Comparison of ENCODE assay signal across 8 cellular contexts in genomic region chr18:76875390-76876330, GRCh38. TPM values are rescaled to one million over a fixed set of nuclear protein-coding genes. Genes with fewer than 3 reads are reported as not detected.
DNase-seq lines count a peak whose midpoint lies in the region; ATAC-seq and TF ChIP-seq lines count a peak whose summit lies in the region.

No MANE protein-coding gene starts in this region.

- no peaks in the 10 kb centered on the region for H3K9me3 Mint-ChIP-seq in brain

- no peaks in the 10 kb centered on the region for H3K9me2 ChIP-seq in OCI-LY7 (ENCODE audit: insufficient read depth, low read length)

- H3K79me2 ChIP-seq in OCI-LY7 (ENCODE audit: insufficient read depth, low read depth, low read length) = no peaks in the 10 kb centered on the region

- no peaks in the 10 kb centered on the region for H3K27me3 Mint-ChIP-seq in brain

- H2AFZ ChIP-seq in OCI-LY7 (ENCODE audit: low read length) = no peak overlapping the region

- H3K4me1 ChIP-seq in OCI-LY7 (ENCODE audit: insufficient read depth, low read length, poor library complexity, severe bottlenecking) = no peaks in the 10 kb centered on the region
- no peaks in the 10 kb centered on the region for H3K4me1 ChIP-seq in stomach

- no peak overlapping the region for H3K4me3 Mint-ChIP-seq in brain

- TSS peak; percentile 41 for BruUV-seq in OCI-LY7 (replicated peaks; lab: Mats Ljungman, UMichigan)

- peaks cover 23% of the 10 kb centered on the region for H3K36me3 Mint-ChIP-seq in brain

- TF ChIP-seq EP300 in stomach (IDR thresholded peaks at IDR 0.05) = no peak

- H3K27me3 ChIP-seq in stomach = no peaks in the 10 kb centered on the region

- no peak overlapping the region for H3K4me2 ChIP-seq in OCI-LY7 (ENCODE audit: low read length)

- no peak overlapping the region for H3K4me3 ChIP-seq in OCI-LY7 (ENCODE audit: low read depth, low read length, poor library complexity, severe bottlenecking)
- H3K4me3 ChIP-seq in stomach = no peak overlapping the region

- H3K27ac ChIP-seq in OCI-LY7 (ENCODE audit: low read depth, low read length, poor library complexity, severe bottlenecking) (no peak overlapping the region), stomach (no peak overlapping the region)

- in situ Hi-C loops in ACHN (cut with HindIII; ENCODE audit: low pct_ligation_motif_present, low pct_unique_long_range_greater_than_20kb, low sequenced_read_pairs) = no loop called here

- CTCF ChIA-PET in OCI-LY7 (lab: Charles Lee; ENCODE audit: unreplicated experiment) = no interaction called here

- TF ChIP-seq CTCF in GM10266 (IDR thresholded peaks at IDR 0.05; ENCODE audit: control insufficient read depth, insufficient read depth, low read depth, missing control alignments) (peak; percentile 65), OCI-LY7 (conservative IDR thresholded peaks at IDR 0.05; ENCODE audit: low read length) (peak; percentile 78), brain (conservative IDR thresholded peaks at IDR 0.05) (peak; percentile 69 to 84), stomach (IDR thresholded peaks at IDR 0.05) (peak in 5 of 7 experiments; percentile 9 to 72 (median 61))

- no peaks in the 10 kb centered on the region for H3K9me3 ChIP-seq in OCI-LY7 (ENCODE audit: low read length)
- H3K9me3 ChIP-seq in stomach = no peaks in the 10 kb centered on the region

- no peak for TF ChIP-seq POLR2A in stomach (IDR thresholded peaks at IDR 0.05)

- H3K36me3 ChIP-seq in OCI-LY7 (ENCODE audit: insufficient read depth, low read length) (peaks cover 17% of the 10 kb centered on the region), stomach (peaks cover 8 to 69% (median 55%) of the 10 kb centered on the region in 4 donors)

- POLR2A ChIA-PET in OCI-LY7 (lab: Charles Lee) = no interaction called here

- peak; percentile 51 for DNase-seq in ACHN
- DNase-seq in GM10266 (ENCODE audit: extremely low spot score) = peak; percentile 44
- DNase-seq in OCI-LY7 (ENCODE audit: low spot score) = peak; percentile 34
- DNase-seq in left colon = peak; percentile 51 to 57
- DNase-seq in stomach = peak; percentile 57
- DNase-seq in hepatic stellate cell (ENCODE audit: low spot score) = no peak

- peak; percentile 56 for ATAC-seq in HG03460 (IDR thresholded peaks at IDR 0.05; ENCODE audit: unreplicated experiment)
- ATAC-seq in left colon = peak; percentile 93

- H4K20me1 ChIP-seq in OCI-LY7 (ENCODE audit: insufficient read depth, low read length) = no peaks in the 10 kb centered on the region

- WGBS in stomach, 5 donors = 41 to 58% (median 53%) methylated on average over 14 of the region's 14 CpGs

- no peaks in the 10 kb centered on the region for H3K4me1 Mint-ChIP-seq in brain

- intact Hi-C loops in OCI-LY7 (cut with micrococcal nuclease; ENCODE audit: unreplicated experiment) (loop anchor here (1.0 to 5.0 kb wide), 2 partner anchors 73 to 106 kb away; no protein-coding TSS in a partner anchor), left colon (cut with DNase I, micrococcal nuclease) (loop anchor here in 1 of 2 donors (10.0 kb wide), 1 partner anchor 71 kb away; no protein-coding TSS in a partner anchor), stomach (cut with DNase I; ENCODE audit: low total_unique reads) (loop anchor here (10.0 kb wide), 1 partner anchor 71 kb away; no protein-coding TSS in a partner anchor)

- no peak overlapping the region for H3K27ac Mint-ChIP-seq in brain

RNA-seq across cellular contexts. Expression of gene ZNF236, which starts 53.3 kb away (rescaled TPM):
- 6.6 and 8.4 TPM in 2 replicates for total RNA-seq in OCI-LY7 (2014; rRNA removed; shearing (Covaris generic))
- total RNA-seq in OCI-LY7 (2022) (15.1 and 16.1 TPM in 2 replicates), left colon (10 to 100 TPM; 11.4 to 13.0 TPM), stomach (10 to 100 TPM in 3 of 5 donors, 1 to 10 TPM in 2; 3.8 to 31.7 (median 11.9) TPM)
- polyA plus RNA-seq in brain (ENCODE audit: insufficient read depth, low read depth, low replicate concordance) (3.8 TPM), stomach (1 to 10 TPM; 1.8 to 2.0 (median 1.9) TPM)
